8 cellular contexts compared by ENCODE assay signal in the genomic region with DNA sequence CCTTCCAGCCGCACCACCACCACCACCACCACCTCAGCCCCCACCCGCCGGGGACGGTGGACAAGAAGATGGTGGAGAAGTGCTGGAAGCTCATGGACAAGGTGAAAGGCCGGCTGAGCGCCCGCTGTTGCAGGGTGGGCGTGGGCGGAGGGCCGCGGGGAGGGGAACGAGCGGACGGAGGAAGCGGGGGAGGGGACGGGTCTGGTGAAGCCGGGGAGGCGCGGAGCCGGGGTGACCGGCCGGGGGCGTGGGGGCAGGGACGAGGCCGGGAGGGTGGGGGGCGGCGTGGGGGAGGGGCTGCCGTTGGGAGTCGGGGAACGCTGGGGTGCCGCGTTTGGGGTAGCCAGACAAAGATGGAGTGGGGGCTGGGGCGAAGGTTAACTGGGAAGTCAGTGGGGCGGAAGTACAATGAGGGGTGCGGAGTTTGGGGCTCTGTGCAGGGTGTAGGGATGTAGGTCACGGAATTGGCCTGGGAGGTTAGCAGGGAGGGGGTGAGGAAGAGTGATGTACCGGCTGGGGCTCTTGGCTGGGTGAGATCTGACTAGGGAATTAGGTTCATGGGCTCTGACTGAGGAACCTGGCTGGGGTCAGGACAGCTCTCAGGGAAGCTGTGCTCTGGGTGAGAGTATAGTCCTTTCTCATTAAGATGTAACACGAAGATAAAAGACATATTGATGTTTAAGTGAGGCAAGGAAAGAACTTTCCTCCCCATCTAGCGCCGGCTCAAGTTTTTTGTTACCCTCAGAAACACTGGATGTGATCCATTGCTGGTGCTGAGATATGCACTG. TPM values are rescaled to one million over a fixed set of nuclear protein-coding genes. Genes with fewer than 3 reads are reported as not detected.
A peak's percentile ranks its signal among the peaks of the same experiment; 100 is the strongest.
DNase-seq lines count a peak whose midpoint lies in the region; ATAC-seq, FAIRE-seq and TF ChIP-seq lines count a peak whose summit lies in the region.

No MANE protein-coding gene starts in this region.

- no peak for TF ChIP-seq CTCF in bronchial epithelial cell (IDR thresholded peaks at IDR 0.05; ENCODE audit: insufficient read depth, low read length, severe bottlenecking)

- peak overlapping the region; percentile 90 for H3K27ac ChIP-seq in layer of hippocampus (ENCODE audit: low read depth, low read length)

- H3K36me3 Mint-ChIP-seq in T-helper 2 cell treated with Interferon-gamma antibody and Interleukin-4, amounts not matched to agents 5 μg/mL and 100 μg/mL, for 36 hours (ENCODE audit: low read depth) = peaks cover 5% of the 10 kb centered on the region

- H3K27me3 Mint-ChIP-seq in T-helper 2 cell treated with Interferon-gamma antibody and Interleukin-4, amounts not matched to agents 5 μg/mL and 100 μg/mL, for 36 hours (ENCODE audit: low read depth) = no peaks in the 10 kb centered on the region

- H3K4me3 ChIP-seq in bronchial epithelial cell (ENCODE audit: low read depth, low read length) = peak overlapping the region; percentile 91

- peaks cover 19% of the 10 kb centered on the region for H3K4me1 Mint-ChIP-seq in T-helper 2 cell treated with Interferon-gamma antibody and Interleukin-4, amounts not matched to agents 5 μg/mL and 100 μg/mL, for 36 hours (ENCODE audit: low read depth)

- peak overlapping the region; percentile 88 for H3K27ac Mint-ChIP-seq in T-helper 2 cell treated with Interferon-gamma antibody and Interleukin-4, amounts not matched to agents 5 μg/mL and 100 μg/mL, for 36 hours

- DNase-seq in activated CD8-positive, alpha-beta memory T cell treated with anti-CD3 and anti-CD28 coated beads for 4 hours (ENCODE audit: low read depth in 2 of 2) = peak; percentile 11 to 18
- no peak for DNase-seq in activated CD8-positive, alpha-beta memory T cell treated with anti-CD3 and anti-CD28 coated beads for 24 hours
- DNase-seq in T-helper 2 cell treated with Interferon-gamma antibody and Interleukin-4, amounts not matched to agents 5 μg/mL and 100 μg/mL, for 36 hours (ENCODE audit: low spot score) = peak; percentile 64
- DNase-seq in bronchial epithelial cell (ENCODE audit: low read depth) (no peak), NCI-H187 treated with DMSO at 0.1 percent for 48 hours (lab: John Stamatoyannopoulos, UW) (no peak)
- DNase-seq in stimulated activated CD4-positive, alpha-beta T cell treated with anti-CD3 and anti-CD28 coated beads, Interleukin-15, amount 100 ng/mL, for 48 hours (ENCODE audit: low read depth in 2 of 2) = peak; percentile 38 to 44

- H3K4me3 Mint-ChIP-seq in T-helper 2 cell treated with Interferon-gamma antibody and Interleukin-4, amounts not matched to agents 5 μg/mL and 100 μg/mL, for 36 hours = peak overlapping the region; percentile 96

- no peaks in the 10 kb centered on the region for H3K27me3 ChIP-seq in bronchial epithelial cell (ENCODE audit: control insufficient read depth, insufficient read depth, low read length)
- H3K27me3 ChIP-seq in layer of hippocampus (ENCODE audit: control insufficient read depth, insufficient read depth, low read length) = no peaks in the 10 kb centered on the region

- no peaks in the 10 kb centered on the region for H3K9me3 Mint-ChIP-seq in T-helper 2 cell treated with Interferon-gamma antibody and Interleukin-4, amounts not matched to agents 5 μg/mL and 100 μg/mL, for 36 hours

- ATAC-seq in HG03280 (IDR thresholded peaks at IDR 0.05; ENCODE audit: unreplicated experiment) = peak; percentile 21

- no peaks in the 10 kb centered on the region for H3K36me3 ChIP-seq in bronchial epithelial cell (ENCODE audit: control insufficient read depth, insufficient read depth, low read length)

- no peak for FAIRE-seq in bronchial epithelial cell (lab: Jason Lieb, UNC)

RNA-seq across cellular contexts. Expression of a gene that starts 0.6 kb away (rescaled TPM):
- 5.5 and 6.4 TPM in 2 replicates for total RNA-seq in bronchial epithelial cell

RNA-seq across cellular contexts. Expression of a gene that starts 21.4 kb away (rescaled TPM):
- 0.13 TPM in 1 of 2 replicates, not detected in the other for total RNA-seq in bronchial epithelial cell

RNA-seq across cellular contexts. Expression of a gene that starts 38.2 kb away (rescaled TPM):
- 13.7 and 44.8 TPM in 2 replicates for total RNA-seq in bronchial epithelial cell

RNA-seq across cellular contexts. Expression of a gene that starts 57.9 kb away (rescaled TPM):
- under 0.01 and 0.13 TPM in 2 replicates for total RNA-seq in bronchial epithelial cell

Comparison
In these comparisons a context has a peak if more than half of its experiments do, and no peak if none do; other contexts are left out.
1. DNase-seq: peak in activated CD8-positive, alpha-beta memory T cell treated with anti-CD3 and anti-CD28 coated beads for 4 hours (2 of 2), T-helper 2 cell treated with Interferon-gamma antibody and Interleukin-4, amounts not matched to agents 5 μg/mL and 100 μg/mL, for 36 hours (single experiment) and stimulated activated CD4-positive, alpha-beta T cell treated with anti-CD3 and anti-CD28 coated beads, Interleukin-15, amount 100 ng/mL, for 48 hours (2 of 2); none in activated CD8-positive, alpha-beta memory T cell treated with anti-CD3 and anti-CD28 coated beads for 24 hours (single experiment), bronchial epithelial cell (single experiment) and NCI-H187 treated with DMSO at 0.1 percent for 48 hours (single experiment).